ENCODE assay signal across 8 cellular contexts in genomic region chr18:35042389-35043066, GRCh38. TPM values are rescaled to one million over a fixed set of nuclear protein-coding genes. Genes with fewer than 3 reads are reported as not detected.
A peak's percentile ranks its signal among the peaks of the same experiment; 100 is the strongest.
DNase-seq lines count a peak whose midpoint lies in the region; ATAC-seq and TF ChIP-seq lines count a peak whose summit lies in the region.

No MANE protein-coding gene starts in this region.

- H3K27ac ChIP-seq in HUES64 (ENCODE audit: low read depth, low read length) (no peak overlapping the region), vagina (peak overlapping the region; percentile 89), foreskin keratinocyte (no peak overlapping the region)

- no peak for TF ChIP-seq CTCF in MCF 10A (IDR thresholded peaks at IDR 0.05; ENCODE audit: unreplicated experiment)
- no peak for TF ChIP-seq CTCF in vagina (IDR thresholded peaks at IDR 0.05)
- no peak for TF ChIP-seq CTCF in foreskin keratinocyte (conservative IDR thresholded peaks at IDR 0.05)

- POLR2A ChIA-PET in MCF 10A (lab: Yijun Ruan, JAX) = interaction anchor here (1.0 to 2.5 kb wide), 6 partner anchors 12 to 31 kb away, joined by 3 to 14 read pairs (median 8); no protein-coding TSS in a partner anchor

- H3K4me3 Mint-ChIP-seq in MCF 10A (ENCODE audit: unreplicated experiment) = peak overlapping the region; percentile 90

- no peaks in the 10 kb centered on the region for H3K27me3 ChIP-seq in HUES64 (ENCODE audit: insufficient read depth, low read length)
- no peaks in the 10 kb centered on the region for H3K27me3 ChIP-seq in vagina
- H3K27me3 ChIP-seq in foreskin keratinocyte = no peaks in the 10 kb centered on the region

- no peaks in the 10 kb centered on the region for H3K36me3 ChIP-seq in HUES64 (ENCODE audit: insufficient read depth, low read length)
- no peaks in the 10 kb centered on the region for H3K36me3 ChIP-seq in vagina

- H3K9me3 ChIP-seq in HUES64 (ENCODE audit: insufficient read depth, low read depth, low read length) (no peaks in the 10 kb centered on the region), vagina (no peaks in the 10 kb centered on the region)

- ATAC-seq in GM19023 (IDR thresholded peaks at IDR 0.05; ENCODE audit: unreplicated experiment) (no peak), foreskin keratinocyte (no peak)

- intact Hi-C loops in MCF 10A (cut with micrococcal nuclease) = no loop called here
- intact Hi-C loops in vagina (cut with DNase I) = no loop called here

- H3K4me1 ChIP-seq in HUES64 (ENCODE audit: insufficient read depth, low read length) = peaks cover 45% of the 10 kb centered on the region
- H3K4me1 ChIP-seq in vagina = peaks cover 49% of the 10 kb centered on the region
- peaks cover 17% of the 10 kb centered on the region for H3K4me1 ChIP-seq in foreskin keratinocyte

- WGBS in HUES64 = 74% methylated on average over 3 of the region's 5 CpGs

- no peak for TF ChIP-seq POLR2A in vagina (IDR thresholded peaks at IDR 0.05)

- no peak overlapping the region for H3K27ac Mint-ChIP-seq in MCF 10A (ENCODE audit: low read depth, unreplicated experiment)

- CTCF ChIA-PET in MCF 10A (lab: Yijun Ruan, JAX) = interaction anchor here (0.5 to 1.0 kb wide), 4 partner anchors 26 to 1782 kb away, joined by 3 to 4 read pairs (median 3); no protein-coding TSS in a partner anchor

- BruUV-seq in MCF 10A (replicated peaks; lab: Mats Ljungman, UMichigan) = no TSS peak

- H3K9me3 Mint-ChIP-seq in MCF 10A (ENCODE audit: unreplicated experiment) = no peaks in the 10 kb centered on the region

- no peak overlapping the region for H3K9ac ChIP-seq in HUES64 (ENCODE audit: low read depth, low read length)

- H3K4me1 Mint-ChIP-seq in MCF 10A (ENCODE audit: insufficient read depth, unreplicated experiment) = peaks cover 7% of the 10 kb centered on the region

- DNase-seq in EL (peak; percentile 31), MCF 10A (ENCODE audit: unreplicated experiment) (no peak), medulla oblongata (ENCODE audit: extremely low spot score) (peak; percentile 44), vagina (ENCODE audit: extremely low spot score in 2 of 2) (no peak), KG1 (lab: John Stamatoyannopoulos, UW) (no peak), foreskin keratinocyte (no peak)

- H3K36me3 Mint-ChIP-seq in MCF 10A (ENCODE audit: insufficient read depth, unreplicated experiment) = no peaks in the 10 kb centered on the region

- H3K4me3 ChIP-seq in HUES64 (ENCODE audit: low read length) (peak overlapping the region; percentile 90), vagina (peak overlapping the region; percentile 55 to 73)

- H3K27me3 Mint-ChIP-seq in MCF 10A (ENCODE audit: insufficient read depth, unreplicated experiment) = no peaks in the 10 kb centered on the region

RNA-seq across cellular contexts. Expression of gene MAPRE2, which starts 1.3 kb away (rescaled TPM):
- polyA plus RNA-seq in HUES64 (2013, experiment 1 of 2) = 27.1 TPM
- 25.2 TPM for polyA plus RNA-seq in HUES64 (2013, experiment 2 of 2)
- 7.0 and 7.7 TPM in 2 replicates for total RNA-seq in MCF 10A (2022)
- 21.4 TPM for total RNA-seq in vagina
- total RNA-seq in foreskin keratinocyte = 8.0 and 11.0 TPM in 2 replicates
- 4.4 and 4.5 TPM in 2 replicates for polyA plus RNA-seq in foreskin keratinocyte

Comparison
In these comparisons a context has a peak if more than half of its experiments do, and no peak if none do; other contexts are left out.
1. DNase-seq: peak in EL (single experiment) and medulla oblongata (single experiment); none in MCF 10A (single experiment), vagina (0 of 2), KG1 (single experiment) and foreskin keratinocyte (0 of 2).